In genomic region chr2:158761626-158762025, GRCh38 we compare ENCODE assay signal across 1 cellular context.
TF ChIP-seq lines count a peak whose summit lies in the region.

No MANE protein-coding gene starts in this region.

TF ChIP-seq in GM23338, 12 proteins besides CTCF, POLR2A, EP300 and RAD21 (continued from another document):
- TF ChIP-seq ZNF462 (CRISPR knock-in tag; IDR thresholded peaks at IDR 0.05), result no peak
- no peak for TF ChIP-seq ZNF114 (CRISPR knock-in tag; IDR thresholded peaks at IDR 0.05)
- TF ChIP-seq NANOG (IDR thresholded peaks at IDR 0.05; ENCODE audit: borderline replicate concordance), result no peak
